ENCODE assay signal across 24 cellular contexts in genomic region chr9:136316271-136316751, GRCh38. TPM values are rescaled to one million over a fixed set of nuclear protein-coding genes. Genes with fewer than 3 reads are reported as not detected.
DNase-seq lines count a peak whose midpoint lies in the region; ATAC-seq lines count a peak whose summit lies in the region.
"Had no signal": no experiment of that assay in that cellular context is flagged by ENCODE, and none has a peak within 500 bp of the region (broad histone marks: within the 10 kb centered on the region; RNA-seq: fewer than 3 reads in every experiment).

No MANE protein-coding gene starts in this region.

- H3K9me3 Mint-ChIP-seq in activated CD4-positive, alpha-beta T cell treated with anti-CD3 and anti-CD28 coated beads, Interleukin-2, amount 10 ng/mL, durations not matched to agents 24 days and 14 days: peaks cover 14% of the 10 kb centered on the region
- H3K9me3 Mint-ChIP-seq in T-cell: peaks cover 0 to 5% (median 4%) of the 10 kb centered on the region in 3 donors
- peaks cover 17% of the 10 kb centered on the region for H3K9me3 Mint-ChIP-seq in central memory CD8-positive, alpha-beta T cell

- no peak for DNase-seq in activated CD4-positive, alpha-beta T cell treated with anti-CD3 and anti-CD28 coated beads, Interleukin-2, amount 10 ng/mL, durations not matched to agents 24 days and 14 days
- no peak for DNase-seq in activated CD4-positive, alpha-beta T cell treated with anti-CD3 and anti-CD28 coated beads for 48 hours
- DNase-seq in T-cell: peak in 29 of 34 experiments; percentile 8 to 74 (median 50)
- DNase-seq in central memory CD8-positive, alpha-beta T cell (ENCODE audit: low spot score in 2 of 2): peak; percentile 46 to 82
- peak; percentile 11 for DNase-seq in stimulated activated CD8-positive, alpha-beta memory T cell treated with anti-CD3 and anti-CD28 coated beads, Interleukin-12 subunit alpha, Interleukin-12 subunit beta, amount 100 ng/mL, for 1 hour (ENCODE audit: low read depth)
- no peak for DNase-seq in NCI-H2196 treated with DMSO at 0.1 percent for 48 hours (lab: John Stamatoyannopoulos, UW; ENCODE audit: unreplicated experiment)
- no peak for DNase-seq in NCI-H2029 treated with DMSO at 0.1 percent for 48 hours (lab: John Stamatoyannopoulos, UW)
- no peak for DNase-seq in DMS79 treated with DMSO at 0.1 percent for 48 hours (lab: John Stamatoyannopoulos, UW)
- DNase-seq: activated CD4-positive, alpha-beta T cell treated with anti-CD3 and anti-CD28 coated beads for 4 hours; brain microvascular endothelial cell; Caco-2; effector memory CD4-positive, alpha-beta T cell; NCI-H1105 treated with DMSO at 0.1 percent for 48 hours; NCI-H510A; nucleus accumbens; SJCRH30; small intestine; stimulated activated CD4-positive, alpha-beta T cell treated with anti-CD3 and anti-CD28 coated beads, Interleukin-2, amount 100 ng/mL, for 24 hours had no signal

- POLR2A ChIA-PET in T-cell (lab: Charles Lee): no interaction called here

- H3K27ac Mint-ChIP-seq in activated CD4-positive, alpha-beta T cell treated with anti-CD3 and anti-CD28 coated beads, Interleukin-2, amount 10 ng/mL, durations not matched to agents 24 days and 14 days: peak overlapping the region; percentile 40
- peak overlapping the region; percentile 6 to 76 for H3K27ac Mint-ChIP-seq in T-cell
- peak overlapping the region; percentile 95 for H3K27ac Mint-ChIP-seq in central memory CD8-positive, alpha-beta T cell (ENCODE audit: low read depth)

- H3K4me3 Mint-ChIP-seq in activated CD4-positive, alpha-beta T cell treated with anti-CD3 and anti-CD28 coated beads, Interleukin-2, amount 10 ng/mL, durations not matched to agents 24 days and 14 days: no peak overlapping the region
- no peak overlapping the region for H3K4me3 Mint-ChIP-seq in T-cell
- peak overlapping the region; percentile 74 for H3K4me3 Mint-ChIP-seq in central memory CD8-positive, alpha-beta T cell

- H3K36me3 Mint-ChIP-seq in activated CD4-positive, alpha-beta T cell treated with anti-CD3 and anti-CD28 coated beads, Interleukin-2, amount 10 ng/mL, durations not matched to agents 24 days and 14 days (ENCODE audit: low read depth): no peaks in the 10 kb centered on the region
- no peaks in the 10 kb centered on the region for H3K36me3 Mint-ChIP-seq in T-cell
- H3K36me3 Mint-ChIP-seq in central memory CD8-positive, alpha-beta T cell (ENCODE audit: insufficient read depth): peaks cover 21% of the 10 kb centered on the region

- intact Hi-C loops in activated CD4-positive, alpha-beta T cell treated with anti-CD3 and anti-CD28 coated beads, Interleukin-2, amount 10 ng/mL, durations not matched to agents 24 days and 14 days (cut with micrococcal nuclease): no loop called here

- no peaks in the 10 kb centered on the region for H3K4me1 Mint-ChIP-seq in activated CD4-positive, alpha-beta T cell treated with anti-CD3 and anti-CD28 coated beads, Interleukin-2, amount 10 ng/mL, durations not matched to agents 24 days and 14 days
- H3K4me1 Mint-ChIP-seq in T-cell: peaks cover 0 to 5% (median 4%) of the 10 kb centered on the region in 3 donors
- H3K4me1 Mint-ChIP-seq in central memory CD8-positive, alpha-beta T cell: peaks cover 23% of the 10 kb centered on the region

- no peaks in the 10 kb centered on the region for H3K27me3 Mint-ChIP-seq in activated CD4-positive, alpha-beta T cell treated with anti-CD3 and anti-CD28 coated beads, Interleukin-2, amount 10 ng/mL, durations not matched to agents 24 days and 14 days
- H3K27me3 Mint-ChIP-seq in T-cell: peaks cover 0 to 3% of the 10 kb centered on the region in 2 donors
- H3K27me3 Mint-ChIP-seq in central memory CD8-positive, alpha-beta T cell: no peaks in the 10 kb centered on the region

- CTCF ChIA-PET in T-cell (lab: Charles Lee): interaction anchor here in 1 of 2 donors (0.7 kb wide), 1 partner anchor 47 kb away, joined by 4 read pairs; no protein-coding TSS in a partner anchor

- ATAC-seq in T-cell (replicated peaks in 1 of 4): peak in 3 of 4 experiments; percentile 22 to 45 (median 34)
- peak; percentile 81 for ATAC-seq in central memory CD8-positive, alpha-beta T cell (replicated peaks; ENCODE audit: extremely low read depth, poor library complexity, severe bottlenecking)
- ATAC-seq: Panc1 had no signal

RNA-seq across cellular contexts. Expression of gene GPSM1, which starts 11.0 kb away (rescaled TPM):
- total RNA-seq in activated CD4-positive, alpha-beta T cell treated with anti-CD3 and anti-CD28 coated beads, Interleukin-2, amount 10 ng/mL, durations not matched to agents 24 days and 14 days: 19.2 and 20.5 TPM in 2 replicates
- 10 to 100 TPM in 2 of 5 donors, 1 to 10 TPM in 3; 8.6 to 11.5 (median 9.7) TPM for total RNA-seq in T-cell

RNA-seq across cellular contexts. Expression of gene CCDC187, which starts 12.4 kb away (rescaled TPM):
- total RNA-seq in activated CD4-positive, alpha-beta T cell treated with anti-CD3 and anti-CD28 coated beads, Interleukin-2, amount 10 ng/mL, durations not matched to agents 24 days and 14 days: not detected in 2 replicates
- under 1 TPM in 4 of 5 donors, not detected in 1; 0.07 to 0.20 (median 0.09) TPM for total RNA-seq in T-cell
- total RNA-seq: Daoy; esophagus muscularis mucosa; H4; lung microvascular endothelial cell; SJCRH30; T-helper 1 cell treated with Interleukin-12 subunit alpha and Interleukin-12 subunit beta and Interleukin-4 antibody, amounts not matched to agents 30 ng/mL and 1 ng/mL, for 36 hours had no signal

RNA-seq across cellular contexts. Expression of gene DNLZ, which starts 47.2 kb away (rescaled TPM):
- 31.5 and 34.0 TPM in 2 replicates for total RNA-seq in activated CD4-positive, alpha-beta T cell treated with anti-CD3 and anti-CD28 coated beads, Interleukin-2, amount 10 ng/mL, durations not matched to agents 24 days and 14 days
- 10 to 100 TPM; 20.4 to 46.8 (median 36.3) TPM for total RNA-seq in T-cell

RNA-seq across cellular contexts. Expression of gene CARD9, which starts 57.2 kb away (rescaled TPM):
- 7.8 and 9.2 TPM in 2 replicates for total RNA-seq in activated CD4-positive, alpha-beta T cell treated with anti-CD3 and anti-CD28 coated beads, Interleukin-2, amount 10 ng/mL, durations not matched to agents 24 days and 14 days
- total RNA-seq in T-cell: 1 to 10 TPM in 1 of 5 donors, under 1 TPM in 4; 0.43 to 1.4 (median 0.76) TPM

Comparison
In these comparisons a context has a peak if more than half of its experiments do, and no peak if none do; other contexts are left out.
1. DNase-seq: peak in T-cell (29 of 34), central memory CD8-positive, alpha-beta T cell (2 of 2) and stimulated activated CD8-positive, alpha-beta memory T cell treated with anti-CD3 and anti-CD28 coated beads, Interleukin-12 subunit alpha, Interleukin-12 subunit beta, amount 100 ng/mL, for 1 hour (single experiment); none in activated CD4-positive, alpha-beta T cell treated with anti-CD3 and anti-CD28 coated beads, Interleukin-2, amount 10 ng/mL, durations not matched to agents 24 days and 14 days (single experiment), activated CD4-positive, alpha-beta T cell treated with anti-CD3 and anti-CD28 coated beads for 48 hours (single experiment), NCI-H2196 treated with DMSO at 0.1 percent for 48 hours (single experiment), NCI-H2029 treated with DMSO at 0.1 percent for 48 hours (single experiment) and DMS79 treated with DMSO at 0.1 percent for 48 hours (single experiment).
2. H3K27ac Mint-ChIP-seq: peak in every context shown above with its lines; median percentile 95 in central memory CD8-positive, alpha-beta T cell; 41 in T-cell; 40 in activated CD4-positive, alpha-beta T cell treated with anti-CD3 and anti-CD28 coated beads, Interleukin-2, amount 10 ng/mL, durations not matched to agents 24 days and 14 days.